ENCODE assay signal across 8 cellular contexts in the genomic region with DNA sequence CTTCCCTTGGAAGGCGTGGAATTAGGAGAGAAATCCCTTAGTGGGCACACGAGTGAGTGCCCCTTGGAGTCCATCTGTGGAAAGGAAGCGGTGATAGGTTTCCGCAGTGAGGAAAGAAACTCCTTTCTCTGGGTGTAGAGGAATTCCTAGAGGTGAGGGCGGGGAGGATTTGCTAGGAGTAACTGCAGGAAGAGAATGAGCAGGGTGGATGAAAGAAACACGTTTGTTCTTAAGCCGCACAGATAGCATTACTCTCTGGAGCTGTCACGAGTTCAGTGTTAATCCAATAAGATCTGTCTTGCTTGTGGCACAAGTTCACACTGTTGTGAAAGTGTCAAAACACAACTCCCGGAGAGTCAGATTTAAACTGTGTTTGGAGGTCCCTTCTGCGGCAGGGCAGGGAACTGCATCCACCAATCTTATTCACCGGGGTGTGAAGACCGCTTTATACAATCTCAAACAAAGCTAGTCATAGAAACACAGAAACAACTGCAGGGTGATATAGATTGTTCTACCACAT. TPM values are rescaled to one million over a fixed set of nuclear protein-coding genes. Genes with fewer than 3 reads are reported as not detected.
DNase-seq lines count a peak whose midpoint lies in the region; ATAC-seq and TF ChIP-seq lines count a peak whose summit lies in the region.

No MANE protein-coding gene starts in this region.

- H3K9me3 ChIP-seq in Caco-2 (no peaks in the 10 kb centered on the region), neural cell (ENCODE audit: low read length) (no peaks in the 10 kb centered on the region), PC-3 (ENCODE audit: low read length) (no peaks in the 10 kb centered on the region)

- H3K4me3 ChIP-seq in Caco-2 (ENCODE audit: low read depth, low read length) (peak overlapping the region; percentile 59), neural cell (ENCODE audit: low read length) (peak overlapping the region; percentile 62), PC-3 (ENCODE audit: low read length) (no peak overlapping the region)

- no peaks in the 10 kb centered on the region for H3K9me2 ChIP-seq in neural cell (ENCODE audit: insufficient read depth, low read length)
- no peaks in the 10 kb centered on the region for H3K9me2 ChIP-seq in PC-3 (replicated peaks; ENCODE audit: low read length)

- H3K36me3 ChIP-seq in Caco-2 (ENCODE audit: control insufficient read depth, insufficient read depth, low read length) (no peaks in the 10 kb centered on the region), neural cell (ENCODE audit: insufficient read depth, low read length) (no peaks in the 10 kb centered on the region), PC-3 (ENCODE audit: low read depth, low read length) (no peaks in the 10 kb centered on the region)

- CTCF ChIA-PET in Caco-2 (lab: Charles Lee) = interaction anchor here (0.6 to 0.8 kb wide), 2 partner anchors 432 to 436 kb away, joined by 3 read pairs; partner anchors contain the start of gene PDS5B
- CTCF ChIA-PET in PC-3 (lab: Charles Lee) = no interaction called here

- H3K9ac ChIP-seq in neural cell (ENCODE audit: low read length) = no peak overlapping the region
- H3K9ac ChIP-seq in PC-3 (ENCODE audit: low read length) = no peak overlapping the region

- no peaks in the 10 kb centered on the region for H3K9me3 Mint-ChIP-seq in Caco-2 (ENCODE audit: unreplicated experiment)

- peaks cover 8% of the 10 kb centered on the region for H3K27me3 Mint-ChIP-seq in Caco-2 (ENCODE audit: insufficient read depth, unreplicated experiment)

- ATAC-seq in GM19328 (IDR thresholded peaks at IDR 0.05; ENCODE audit: unreplicated experiment) (peak; percentile 54), HG03378 (IDR thresholded peaks at IDR 0.05; ENCODE audit: unreplicated experiment) (peak; percentile 81), foreskin keratinocyte (peak; percentile 79), PC-3 (no peak)

- peak; percentile 38 for TF ChIP-seq RAD21 in neural cell (conservative IDR thresholded peaks at IDR 0.05)

- H3K36me3 Mint-ChIP-seq in Caco-2 (ENCODE audit: insufficient read depth, unreplicated experiment) = no peaks in the 10 kb centered on the region

- peaks cover 2% of the 10 kb centered on the region; the same call in 1 of the 2 replicates for H3K27me3 ChIP-seq in Caco-2 (replicated peaks; ENCODE audit: control insufficient read depth, insufficient read depth, low read length)
- peaks cover 94% of the 10 kb centered on the region for H3K27me3 ChIP-seq in foreskin keratinocyte
- peaks cover 61% of the 10 kb centered on the region for H3K27me3 ChIP-seq in neural cell (ENCODE audit: insufficient read depth, low read depth, low read length)
- H3K27me3 ChIP-seq in PC-3 (ENCODE audit: low read length) = no peaks in the 10 kb centered on the region

- peak overlapping the region; percentile 73 for H3K4me3 Mint-ChIP-seq in Caco-2 (ENCODE audit: unreplicated experiment)

- peak; percentile 56 to 66 for DNase-seq in Caco-2
- DNase-seq in activated CD4-positive, alpha-beta T cell treated with anti-CD3 and anti-CD28 coated beads, Interleukin-2, amount 50 U/mL, for 48 hours = peak; percentile 22 to 46
- peak; percentile 44 to 65 for DNase-seq in foreskin keratinocyte
- no peak for DNase-seq in PC-3
- DNase-seq in cortex of kidney (lab: John Stamatoyannopoulos, UW) = no peak

- H3K79me2 ChIP-seq in neural cell (replicated peaks; ENCODE audit: insufficient read depth, low read length) (no peaks in the 10 kb centered on the region), PC-3 (ENCODE audit: low read length) (no peaks in the 10 kb centered on the region)

- H3K4me1 ChIP-seq in Caco-2 (no peaks in the 10 kb centered on the region; the same call in 1 of the 2 replicates), foreskin keratinocyte (no peaks in the 10 kb centered on the region), PC-3 (ENCODE audit: insufficient read depth, low read length) (peaks cover 4% of the 10 kb centered on the region; the same call in 1 of the 2 replicates)

- TF ChIP-seq CTCF in Caco-2 (IDR thresholded peaks at IDR 0.05; ENCODE audit: insufficient read depth in 1 of 2, low read depth in 1 of 2, low read length in 1 of 2, severe bottlenecking in 1 of 2, unreplicated experiment in 1 of 2) = peak in 1 of 2 experiments; percentile 63
- peak; percentile 77 for TF ChIP-seq CTCF in foreskin keratinocyte (conservative IDR thresholded peaks at IDR 0.05)
- TF ChIP-seq CTCF in neural cell (IDR thresholded peaks at IDR 0.05; ENCODE audit: poor library complexity, severe bottlenecking) = peak; percentile 49
- TF ChIP-seq CTCF in PC-3 (conservative IDR thresholded peaks at IDR 0.05; ENCODE audit: low read depth, low read length) = no peak

- no peak overlapping the region for H3K27ac Mint-ChIP-seq in Caco-2 (ENCODE audit: unreplicated experiment)

- intact Hi-C loops in Caco-2 (cut with micrococcal nuclease; ENCODE audit: unreplicated experiment) = loop anchor here (1.0 to 10.0 kb wide), 5 partner anchors 73 to 525 kb away; no protein-coding TSS in a partner anchor
- intact Hi-C loops in PC-3 (cut with micrococcal nuclease) = no loop called here

- POLR2A ChIA-PET in Caco-2 (lab: Charles Lee) (interaction anchor here (0.5 kb wide), 1 partner anchor 525 kb away, joined by 3 read pairs; no protein-coding TSS in a partner anchor), PC-3 (lab: Charles Lee; ENCODE audit: unreplicated experiment) (no interaction called here)

- no peaks in the 10 kb centered on the region for H3K4me1 Mint-ChIP-seq in Caco-2 (ENCODE audit: low read depth, unreplicated experiment)

- no peak for TF ChIP-seq EP300 in neural cell (conservative IDR thresholded peaks at IDR 0.05; ENCODE audit: poor library complexity, severe bottlenecking)

- no peak overlapping the region for H3K27ac ChIP-seq in foreskin keratinocyte
- no peak overlapping the region for H3K27ac ChIP-seq in neural cell (ENCODE audit: low read length)
- H3K27ac ChIP-seq in PC-3 (ENCODE audit: low read length) = no peak overlapping the region

- H3F3A ChIP-seq in neural cell (ENCODE audit: insufficient read depth, low read length, poor library complexity, severe bottlenecking) (no peaks in the 10 kb centered on the region), PC-3 (ENCODE audit: low read length, unreplicated experiment) (no peaks in the 10 kb centered on the region)

- H3K4me2 ChIP-seq in neural cell (ENCODE audit: low read length) (no peak overlapping the region), PC-3 (ENCODE audit: low read length) (no peak overlapping the region)

- H2AFZ ChIP-seq in neural cell (ENCODE audit: low read depth, low read length) = no peak overlapping the region
- H2AFZ ChIP-seq in PC-3 (ENCODE audit: low read length) = no peak overlapping the region

- H4K20me1 ChIP-seq in neural cell (ENCODE audit: insufficient read depth) (no peaks in the 10 kb centered on the region), PC-3 (ENCODE audit: low read length) (no peaks in the 10 kb centered on the region)

- BruUV-seq in Caco-2 (replicated peaks; lab: Mats Ljungman, UMichigan) = TSS peak; percentile 57
- BruUV-seq in PC-3 (replicated peaks; lab: Mats Ljungman, UMichigan) = no TSS peak

TF ChIP-seq in neural cell, 6 proteins besides CTCF, POLR2A, EP300 and RAD21:
- TF ChIP-seq REST (IDR thresholded peaks at IDR 0.05; ENCODE audit: borderline replicate concordance) (no peak), POLR2AphosphoS5 (IDR thresholded peaks at IDR 0.05) (no peak), EZH2 (IDR thresholded peaks at IDR 0.05; ENCODE audit: borderline replicate concordance, insufficient read depth, low read length, poor library complexity, severe bottlenecking) (no peak), TAF1 (IDR thresholded peaks at IDR 0.05; ENCODE audit: low read depth) (no peak), SMC3 (conservative IDR thresholded peaks at IDR 0.05; ENCODE audit: poor library complexity) (no peak), MXI1 (conservative IDR thresholded peaks at IDR 0.05; ENCODE audit: poor library complexity, severe bottlenecking) (no peak)
TF ChIP-seq in neural cell: peak in this region for 0.

RNA-seq across cellular contexts. Expression of gene KL, which starts 1.2 kb away (rescaled TPM):
- total RNA-seq in Caco-2 (2022) (1.3 and 1.5 TPM in 2 replicates), foreskin keratinocyte (not detected in 2 replicates), PC-3 (2014; rRNA removed) (0.07 TPM in 1 of 2 replicates, not detected in the other)
- polyA plus RNA-seq in foreskin keratinocyte (not detected in 2 replicates), neural cell (0.09 TPM in 1 of 2 replicates, not detected in the other)
- polyA minus RNA-seq in neural cell = 0.12 TPM in 1 of 2 replicates, not detected in the other

Comparison
In these comparisons a context has a peak if more than half of its experiments do, and no peak if none do; other contexts are left out.
1. DNase-seq: peak in Caco-2 (2 of 2), activated CD4-positive, alpha-beta T cell treated with anti-CD3 and anti-CD28 coated beads, Interleukin-2, amount 50 U/mL, for 48 hours (2 of 2) and foreskin keratinocyte (2 of 2); none in PC-3 (single experiment) and cortex of kidney (single experiment).